Comparison of ENCODE assay signal across 8 cellular contexts in genomic region chr4:102761478-102761790, GRCh38. TPM values are rescaled to one million over a fixed set of nuclear protein-coding genes. Genes with fewer than 3 reads are reported as not detected.
DNase-seq lines count a peak whose midpoint lies in the region; ATAC-seq and TF ChIP-seq lines count a peak whose summit lies in the region.

No MANE protein-coding gene starts in this region.

- H3K27me3 ChIP-seq in HAP-1 (ENCODE audit: low read depth) (no peaks in the 10 kb centered on the region), adipocyte (replicated peaks; ENCODE audit: control insufficient read depth, insufficient read depth, low read length) (no peaks in the 10 kb centered on the region), iPS-20b (ENCODE audit: insufficient read depth, low read length) (peaks cover 23% of the 10 kb centered on the region; the same call in 1 of the 2 replicates), stomach smooth muscle (ENCODE audit: control insufficient read depth in 1 of 2, insufficient read depth in 2 of 2, low read length in 2 of 2) (peaks cover 0 to 3% of the 10 kb centered on the region in 2 donors)

- H3K4me3 ChIP-seq in AG10803 (ENCODE audit: low read length) = peak overlapping the region; percentile 96
- H3K4me3 ChIP-seq in HAP-1 = peak overlapping the region; percentile 80
- H3K4me3 ChIP-seq in adipocyte (ENCODE audit: low read length) = peak overlapping the region; percentile 89
- H3K4me3 ChIP-seq in iPS-20b (ENCODE audit: low read length) = peak overlapping the region; percentile 93
- H3K4me3 ChIP-seq in stomach smooth muscle (ENCODE audit: low read length in 2 of 2) = peak overlapping the region; percentile 96 to 97

- no peaks in the 10 kb centered on the region; the same call in none of the 2 replicates for H3K4me1 ChIP-seq in HAP-1
- peaks cover 10% of the 10 kb centered on the region for H3K4me1 ChIP-seq in adipocyte (ENCODE audit: control insufficient read depth, insufficient read depth, low read length)
- peaks cover 10% of the 10 kb centered on the region; the same call in 1 of the 2 replicates for H3K4me1 ChIP-seq in iPS-20b (ENCODE audit: insufficient read depth, low read length)
- H3K4me1 ChIP-seq in stomach smooth muscle (ENCODE audit: control insufficient read depth, insufficient read depth, low read length) = peaks cover 11% of the 10 kb centered on the region

- H3K9ac ChIP-seq in adipocyte (ENCODE audit: low read length) = peak overlapping the region; percentile 85
- H3K9ac ChIP-seq in iPS-20b (ENCODE audit: low read depth, low read length) = peak overlapping the region; percentile 84
- peak overlapping the region; percentile 72 to 85 for H3K9ac ChIP-seq in stomach smooth muscle (ENCODE audit: low read length in 2 of 2)

- intact Hi-C loops in posterior vena cava (cut with DNase I) = no loop called here

- H3K9me3 ChIP-seq in HAP-1 (no peaks in the 10 kb centered on the region), adipocyte (ENCODE audit: control insufficient read depth, low read length) (no peaks in the 10 kb centered on the region), iPS-20b (ENCODE audit: insufficient read depth, low read depth, low read length) (no peaks in the 10 kb centered on the region), stomach smooth muscle (ENCODE audit: control insufficient read depth in 2 of 2, low read length in 2 of 2) (no peaks in the 10 kb centered on the region)

- TF ChIP-seq CTCF in AG10803 (conservative IDR thresholded peaks at IDR 0.05; ENCODE audit: low read length) = no peak

- no peak for ATAC-seq in HG03342 (IDR thresholded peaks at IDR 0.05; ENCODE audit: unreplicated experiment)

- in situ Hi-C loops in HAP-1 (cut with MboI; ENCODE audit: low sequenced_read_pairs) = no loop called here

- DNase-seq in AG10803 (ENCODE audit: low read depth) (peak; percentile 4), HAP-1 (ENCODE audit: low spot score in 2 of 2) (no peak), adipocyte (ENCODE audit: low read depth) (no peak), retina (no peak), posterior vena cava (ENCODE audit: low spot score) (no peak)

- H3K36me3 ChIP-seq in HAP-1 (replicated peaks) (no peaks in the 10 kb centered on the region), adipocyte (ENCODE audit: control insufficient read depth, insufficient read depth, low read length, severe bottlenecking) (no peaks in the 10 kb centered on the region), iPS-20b (ENCODE audit: insufficient read depth, low read depth, low read length) (no peaks in the 10 kb centered on the region), stomach smooth muscle (ENCODE audit: control insufficient read depth in 2 of 2, insufficient read depth in 2 of 2, low read length in 2 of 2) (no peaks in the 10 kb centered on the region)

- H3K27ac ChIP-seq in iPS-20b (ENCODE audit: low read length) (peak overlapping the region; percentile 2), stomach smooth muscle (ENCODE audit: low read length) (peak overlapping the region; percentile 62)

RNA-seq across cellular contexts. Expression of gene MANBA, which starts 0.7 kb away (rescaled TPM):
- 10 to 100 TPM; 16.7 to 24.8 TPM for total RNA-seq in posterior vena cava
